Comparison of ENCODE assay signal across 2 cellular contexts in genomic region chr17:26994648-26995047, GRCh38.
DNase-seq lines count a peak whose midpoint lies in the region.
"Not testable (repeated sequence)": the region's sequence is repeated elsewhere in the genome, so short reads cannot be mapped to it uniquely, and the experiment has no call there.

No MANE protein-coding gene starts in this region.

- not testable (repeated sequence) for H3K4me3 Mint-ChIP-seq in activated naive CD4-positive, alpha-beta T cell treated with anti-CD3 and anti-CD28 coated beads for 36 hours

- not testable (repeated sequence) for H3K4me2 ChIP-seq in Karpas-422 (ENCODE audit: low read depth, low read length, poor library complexity, severe bottlenecking)

- not testable (repeated sequence) for H3K9me3 ChIP-seq in Karpas-422 (ENCODE audit: low read length)

- peak overlapping the region; percentile 24 for H3K27ac Mint-ChIP-seq in activated naive CD4-positive, alpha-beta T cell treated with anti-CD3 and anti-CD28 coated beads for 36 hours

- not testable (repeated sequence) for H3K79me2 ChIP-seq in Karpas-422 (ENCODE audit: low read length)

- not testable (repeated sequence) for H3K36me3 ChIP-seq in Karpas-422 (ENCODE audit: insufficient read depth, low read length)

- intact Hi-C loops in activated naive CD4-positive, alpha-beta T cell treated with anti-CD3 and anti-CD28 coated beads for 36 hours (cut with micrococcal nuclease) = not testable (repeated sequence)

- not testable (repeated sequence) for H3K27me3 ChIP-seq in Karpas-422 (ENCODE audit: low read length)

- not testable (repeated sequence) for H3K4me3 ChIP-seq in Karpas-422 (ENCODE audit: low read length)

- not testable (repeated sequence) for H3K9ac ChIP-seq in Karpas-422 (ENCODE audit: low read length)

- H3K27me3 Mint-ChIP-seq in activated naive CD4-positive, alpha-beta T cell treated with anti-CD3 and anti-CD28 coated beads for 36 hours (ENCODE audit: low read depth) = not testable (repeated sequence)

- peak overlapping the region; percentile 69 for H3K27ac ChIP-seq in Karpas-422 (ENCODE audit: low read length)

- not testable (repeated sequence) for DNase-seq in Karpas-422; activated naive CD4-positive, alpha-beta T cell treated with anti-CD3 and anti-CD28 coated beads for 36 hours

- H3K4me1 Mint-ChIP-seq in activated naive CD4-positive, alpha-beta T cell treated with anti-CD3 and anti-CD28 coated beads for 36 hours (ENCODE audit: low read depth) = not testable (repeated sequence)

- CTCF ChIA-PET in activated naive CD4-positive, alpha-beta T cell treated with anti-CD3 and anti-CD28 coated beads for 36 hours (lab: Charles Lee) = not testable (repeated sequence)

- H3K9me3 Mint-ChIP-seq in activated naive CD4-positive, alpha-beta T cell treated with anti-CD3 and anti-CD28 coated beads for 36 hours = not testable (repeated sequence)

- H3K9me2 ChIP-seq in Karpas-422 (replicated peaks; ENCODE audit: insufficient read depth, low read length) = not testable (repeated sequence)

- H2AFZ ChIP-seq in Karpas-422 (ENCODE audit: low read length) = not testable (repeated sequence)

- not testable (repeated sequence) for H3K36me3 Mint-ChIP-seq in activated naive CD4-positive, alpha-beta T cell treated with anti-CD3 and anti-CD28 coated beads for 36 hours (ENCODE audit: low read depth)

- not testable (repeated sequence) for H4K20me1 ChIP-seq in Karpas-422 (ENCODE audit: insufficient read depth, low read depth, low read length)

- peaks cover 10% of the 10 kb centered on the region for H3K4me1 ChIP-seq in Karpas-422 (ENCODE audit: low read length)
